Comparison of ENCODE assay signal across 15 cellular contexts in the genomic region with DNA sequence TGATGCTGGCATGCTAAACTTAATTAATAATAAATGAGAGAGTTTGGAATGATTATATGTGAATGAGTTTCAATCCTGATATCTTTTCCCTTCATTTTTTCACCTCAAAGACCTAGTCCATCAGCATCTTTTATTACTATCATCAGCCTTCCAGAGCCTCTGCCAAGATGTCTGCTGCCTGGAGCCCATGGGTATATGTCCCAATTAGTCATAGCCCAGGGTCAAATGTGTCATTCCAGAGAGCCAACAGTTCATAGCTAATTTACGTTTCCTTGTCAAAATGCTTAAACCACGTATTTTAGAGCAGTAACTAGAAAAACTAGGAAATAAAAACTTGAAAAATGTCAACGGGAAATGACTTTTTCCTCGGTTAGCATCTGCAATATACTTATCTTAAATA.
"Had no signal": no experiment of that assay in that cellular context is flagged by ENCODE, and none has a peak within 500 bp of the region (broad histone marks: within the 10 kb centered on the region; RNA-seq: fewer than 3 reads in every experiment).

No MANE protein-coding gene starts in this region.

- H3K9me3 ChIP-seq: esophagus squamous epithelium, heart left ventricle, pancreas had no signal

- DNase-seq: dermis blood vessel endothelial cell; esophagus squamous epithelium; heart left ventricle; hippocampal formation; left colon; left ventricle myocardium superior; mesendoderm; naive B cell; occipital lobe; pancreas; right cardiac atrium; small intestine; stimulated activated CD4-positive, alpha-beta T cell treated with anti-CD3 and anti-CD28 coated beads, Interleukin-12 subunit alpha, Interleukin-12 subunit beta, amount 100 ng/mL, for 4 hours; stimulated activated naive CD4-positive, alpha-beta T cell had no signal

- H3K4me1 ChIP-seq: esophagus squamous epithelium, heart left ventricle, pancreas had no signal

- H3K27ac ChIP-seq: esophagus squamous epithelium, heart left ventricle, pancreas had no signal

- H3K27me3 ChIP-seq: esophagus squamous epithelium, heart left ventricle, pancreas had no signal

- H3K36me3 ChIP-seq: esophagus squamous epithelium, heart left ventricle, pancreas had no signal

- ATAC-seq: heart left ventricle, left colon, left ventricle myocardium superior, pancreas, right cardiac atrium had no signal

- H3K4me3 ChIP-seq: esophagus squamous epithelium, heart left ventricle, lung, pancreas had no signal
